In genomic region chr4:39544580-39545315, GRCh38 we compare ENCODE assay signal across 16 cellular contexts. TPM values are rescaled to one million over a fixed set of nuclear protein-coding genes. Genes with fewer than 3 reads are reported as not detected.
A peak's percentile ranks its signal among the peaks of the same experiment; 100 is the strongest.
DNase-seq lines count a peak whose midpoint lies in the region; ATAC-seq and TF ChIP-seq lines count a peak whose summit lies in the region.
"Had no signal": no experiment of that assay in that cellular context is flagged by ENCODE, and none has a peak within 500 bp of the region (broad histone marks: within the 10 kb centered on the region; RNA-seq: fewer than 3 reads in every experiment).

No MANE protein-coding gene starts in this region.

- DNase-seq in HFFc6 (peak; percentile 46), NCI-H69 (lab: John Stamatoyannopoulos, UW) (peak; percentile 84), fibroblast of peridontal ligament (ENCODE audit: extremely low read depth) (peak; percentile 25), substantia nigra (lab: John Stamatoyannopoulos, UW) (no peak), DMS53 (lab: John Stamatoyannopoulos, UW) (no peak), heart left ventricle (no peak)
- DNase-seq: activated CD4-positive, CD25-positive, alpha-beta regulatory T cell treated with anti-CD3 and anti-CD28 coated beads, Interleukin-2, amount 50 U/mL, for 72 hours; activated naive CD8-positive, alpha-beta T cell treated with anti-CD3 and anti-CD28 coated beads, Interleukin-2, amount 50 U/mL, for 24 hours; CD8-positive, alpha-beta memory T cell; H7; left ventricle myocardium superior; natural killer cell; OCI-M1; stimulated activated naive CD4-positive, alpha-beta T cell had no signal

- H3K36me3 ChIP-seq in heart left ventricle, result peaks cover 0 to 9% (median 0%) of the 10 kb centered on the region in 9 donors

- H3K27ac Mint-ChIP-seq in HFFc6, result peak overlapping the region; percentile 59; the same call in 1 of the 2 replicates
- H3K27ac Mint-ChIP-seq: activated naive CD8-positive, alpha-beta T cell treated with anti-CD3 and anti-CD28 coated beads, Interleukin-2, amount 50 U/mL, for 24 hours; CD8-positive, alpha-beta memory T cell; natural killer cell had no signal

- ATAC-seq in GM19395 (IDR thresholded peaks at IDR 0.05; ENCODE audit: unreplicated experiment) (no peak), heart left ventricle (no peak)
- ATAC-seq: activated naive CD8-positive, alpha-beta T cell treated with anti-CD3 and anti-CD28 coated beads, Interleukin-2, amount 50 U/mL, for 24 hours; left ventricle myocardium superior; natural killer cell; sciatic nerve had no signal

- WGBS in heart left ventricle, 4 donors, result 26 to 40% (median 32%) methylated on average over 1 of the region's 1 CpG; no CpG with 5 or more reads in 1 of the 4 donors

- peaks cover 14% of the 10 kb centered on the region for H3K36me3 Mint-ChIP-seq in HFFc6 (ENCODE audit: low read depth)
- H3K36me3 Mint-ChIP-seq: CD8-positive, alpha-beta memory T cell; natural killer cell had no signal

- H3K27me3 ChIP-seq in heart left ventricle, result no peaks in the 10 kb centered on the region

- peak overlapping the region; percentile 30; the same call in 1 of the 2 replicates for H3K4me3 Mint-ChIP-seq in HFFc6
- H3K4me3 Mint-ChIP-seq: activated naive CD8-positive, alpha-beta T cell treated with anti-CD3 and anti-CD28 coated beads, Interleukin-2, amount 50 U/mL, for 24 hours; natural killer cell had no signal

- no peak for TF ChIP-seq POLR2A in heart left ventricle (IDR thresholded peaks at IDR 0.05)

- intact Hi-C loops in heart left ventricle (cut with DNase I), result no loop called here

- peaks cover 0 to 2% (median 0%) of the 10 kb centered on the region in 12 donors for H3K4me1 ChIP-seq in heart left ventricle

- no peak for TF ChIP-seq CTCF in HFFc6 (IDR thresholded peaks at IDR 0.05)
- no peak for TF ChIP-seq CTCF in heart left ventricle (IDR thresholded peaks at IDR 0.05)

- H3K9me3 Mint-ChIP-seq in HFFc6, result no peaks in the 10 kb centered on the region
- H3K9me3 Mint-ChIP-seq: activated naive CD8-positive, alpha-beta T cell treated with anti-CD3 and anti-CD28 coated beads, Interleukin-2, amount 50 U/mL, for 24 hours; CD8-positive, alpha-beta memory T cell; natural killer cell had no signal

- H3K27ac ChIP-seq in substantia nigra (ENCODE audit: low read depth, low read length, poor library complexity, severe bottlenecking) (peak overlapping the region; percentile 52), heart left ventricle (no peak overlapping the region)

- no peaks in the 10 kb centered on the region for H3K9me3 ChIP-seq in heart left ventricle

- H3K4me3 ChIP-seq in heart left ventricle, result no peak overlapping the region

- no peaks in the 10 kb centered on the region; the same call in 1 of the 2 replicates for H3K27me3 Mint-ChIP-seq in HFFc6 (ENCODE audit: insufficient read depth)
- H3K27me3 Mint-ChIP-seq: activated naive CD8-positive, alpha-beta T cell treated with anti-CD3 and anti-CD28 coated beads, Interleukin-2, amount 50 U/mL, for 24 hours; CD8-positive, alpha-beta memory T cell had no signal

- peaks cover 67% of the 10 kb centered on the region for H3K4me1 Mint-ChIP-seq in HFFc6 (ENCODE audit: low read depth)
- H3K4me1 Mint-ChIP-seq: activated naive CD8-positive, alpha-beta T cell treated with anti-CD3 and anti-CD28 coated beads, Interleukin-2, amount 50 U/mL, for 24 hours; CD8-positive, alpha-beta memory T cell; natural killer cell had no signal

RNA-seq across cellular contexts. Expression of gene UGDH, which starts 17.5 kb away (rescaled TPM):
- 100 to 1,000 TPM in 5 of 6 experiments, 10 to 100 TPM in 1; 97.1 to 169 (median 158) TPM for total RNA-seq in HFFc6 (2021; fragmentation: NEBNext Ultra II Directional; extraction: Animal tissue kit (Norgen Biotek cat#: 25700))
- 10 to 100 TPM in 8 of 9 donors, 1 to 10 TPM in 1; 7.3 to 28.6 (median 16.5) TPM for total RNA-seq in heart left ventricle
- polyA plus RNA-seq in heart left ventricle, result 10 to 100 TPM in 1 of 2 donors, 1 to 10 TPM in 1; 2.3 to 10.6 TPM

Comparison
In these comparisons a context has a peak if more than half of its experiments do, and no peak if none do; other contexts are left out.
1. DNase-seq: peak in HFFc6 (single experiment), NCI-H69 (single experiment) and fibroblast of peridontal ligament (single experiment); none in substantia nigra (0 of 49), DMS53 (single experiment) and heart left ventricle (0 of 5).